Comparison of ENCODE assay signal across 1 cellular context in the genomic region with DNA sequence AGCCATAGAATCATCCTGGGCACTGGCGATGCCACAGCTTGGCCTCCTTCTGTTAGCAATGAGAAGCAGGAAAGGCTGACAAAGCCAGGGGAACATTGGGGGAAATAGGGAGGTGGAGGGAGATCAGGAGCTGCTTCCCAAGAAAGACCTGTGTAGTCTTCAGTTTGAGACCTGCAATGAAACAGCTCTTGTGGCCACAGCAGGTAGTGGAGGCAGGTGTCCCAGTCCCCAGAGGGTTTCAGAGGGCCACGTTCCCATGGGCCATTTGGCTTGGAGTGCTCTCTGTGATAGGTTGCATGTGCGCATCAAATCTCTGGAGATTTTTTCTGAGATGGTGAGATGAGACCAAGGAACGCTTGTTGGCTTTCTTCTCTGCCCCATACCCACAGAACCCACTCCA.
TF ChIP-seq lines count a peak whose summit lies in the region.

No MANE protein-coding gene starts in this region.

TF ChIP-seq in IMR-90, 13 proteins besides CTCF, POLR2A, EP300 and RAD21:
- TF ChIP-seq NFE2L2 (IDR thresholded peaks at IDR 0.05; ENCODE audit: low read depth, low read length): no peak
- no peak for TF ChIP-seq FOS (IDR thresholded peaks at IDR 0.05; ENCODE audit: low read depth, low read length)
